8 cellular contexts compared by ENCODE assay signal in the genomic region with DNA sequence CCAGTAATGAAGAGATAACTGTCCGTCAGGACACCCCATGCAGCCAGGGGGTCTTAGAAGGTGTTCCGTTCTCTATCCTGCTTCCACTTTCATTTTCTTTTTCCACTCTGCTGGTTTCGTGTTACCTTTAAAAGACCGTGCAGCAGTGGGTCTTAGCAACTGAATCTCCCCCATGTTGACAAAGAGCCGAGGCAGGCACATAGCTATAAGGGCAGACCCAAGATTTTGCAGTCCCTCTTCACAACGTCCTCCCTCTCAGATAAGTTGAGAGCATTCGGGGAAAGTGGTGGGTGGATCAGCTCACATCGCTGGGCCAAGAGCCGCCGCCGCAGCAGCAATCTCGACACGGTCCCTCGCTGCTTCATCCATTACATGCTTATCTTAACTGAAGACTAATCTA.
DNase-seq lines count a peak whose midpoint lies in the region; ATAC-seq lines count a peak whose summit lies in the region.

No MANE protein-coding gene starts in this region.

- H3K27me3 Mint-ChIP-seq in activated T-helper 2 cell treated with anti-CD3 and anti-CD28 coated beads, Interferon-gamma antibody, Interleukin-2, Interleukin-4, amounts not matched to agents 10 μg/mL and 5 μg/mL and 100 μg/mL, durations not matched to agents 14 hours and 24 hours and 36 hours (ENCODE audit: low read depth): no peaks in the 10 kb centered on the region

- peaks cover 4% of the 10 kb centered on the region for H3K4me1 Mint-ChIP-seq in activated T-helper 2 cell treated with anti-CD3 and anti-CD28 coated beads, Interferon-gamma antibody, Interleukin-2, Interleukin-4, amounts not matched to agents 10 μg/mL and 5 μg/mL and 100 μg/mL, durations not matched to agents 14 hours and 24 hours and 36 hours (ENCODE audit: low read depth)

- H3K4me3 ChIP-seq in iPS-18a (ENCODE audit: low read length) (peak overlapping the region; percentile 34), skeletal muscle tissue (ENCODE audit: low read length in 3 of 3) (peak overlapping the region; percentile 78 to 84 (median 83))

- H3K27ac Mint-ChIP-seq in activated T-helper 2 cell treated with anti-CD3 and anti-CD28 coated beads, Interferon-gamma antibody, Interleukin-2, Interleukin-4, amounts not matched to agents 10 μg/mL and 5 μg/mL and 100 μg/mL, durations not matched to agents 14 hours and 24 hours and 36 hours: no peak overlapping the region

- no peaks in the 10 kb centered on the region for H3K36me3 Mint-ChIP-seq in activated T-helper 2 cell treated with anti-CD3 and anti-CD28 coated beads, Interferon-gamma antibody, Interleukin-2, Interleukin-4, amounts not matched to agents 10 μg/mL and 5 μg/mL and 100 μg/mL, durations not matched to agents 14 hours and 24 hours and 36 hours (ENCODE audit: low read depth)

- DNase-seq in SHP77 treated with DMSO at 0.1 percent for 48 hours (lab: John Stamatoyannopoulos, UW) (peak; percentile 7), SHP77 (lab: John Stamatoyannopoulos, UW) (no peak), NCI-H146 (lab: John Stamatoyannopoulos, UW) (no peak), NK-92 (lab: John Stamatoyannopoulos, UW; ENCODE audit: unreplicated experiment) (no peak)
- no peak for DNase-seq in activated T-helper 2 cell treated with anti-CD3 and anti-CD28 coated beads, Interferon-gamma antibody, Interleukin-2, Interleukin-4, amounts not matched to agents 10 μg/mL and 5 μg/mL and 100 μg/mL, durations not matched to agents 14 hours and 24 hours and 36 hours (ENCODE audit: low spot score)

- H3K27ac ChIP-seq in iPS-18a (ENCODE audit: low read length) (no peak overlapping the region), skeletal muscle tissue (ENCODE audit: low read depth, low read length) (peak overlapping the region; percentile 22)

- H3K27me3 ChIP-seq in iPS-18a (ENCODE audit: control insufficient read depth, insufficient read depth, low read length) (peaks cover 10% of the 10 kb centered on the region), skeletal muscle tissue (ENCODE audit: control insufficient read depth in 3 of 3, insufficient read depth in 3 of 3, low read length in 3 of 3) (no peaks in the 10 kb centered on the region)

- H3K9me3 Mint-ChIP-seq in activated T-helper 2 cell treated with anti-CD3 and anti-CD28 coated beads, Interferon-gamma antibody, Interleukin-2, Interleukin-4, amounts not matched to agents 10 μg/mL and 5 μg/mL and 100 μg/mL, durations not matched to agents 14 hours and 24 hours and 36 hours: no peaks in the 10 kb centered on the region

- no peak for ATAC-seq in HG02885 (IDR thresholded peaks at IDR 0.05; ENCODE audit: poor library complexity, unreplicated experiment)

- H3K4me1 ChIP-seq in iPS-18a (ENCODE audit: control insufficient read depth, low read depth, low read length): peaks cover 45% of the 10 kb centered on the region
- H3K4me1 ChIP-seq in skeletal muscle tissue (ENCODE audit: control insufficient read depth in 3 of 3, insufficient read depth in 3 of 3, low read length in 3 of 3): peaks cover 0 to 13% (median 2%) of the 10 kb centered on the region in 3 donors

- H3K4me3 Mint-ChIP-seq in activated T-helper 2 cell treated with anti-CD3 and anti-CD28 coated beads, Interferon-gamma antibody, Interleukin-2, Interleukin-4, amounts not matched to agents 10 μg/mL and 5 μg/mL and 100 μg/mL, durations not matched to agents 14 hours and 24 hours and 36 hours (ENCODE audit: low read depth): peak overlapping the region; percentile 61

- H3K9ac ChIP-seq in iPS-18a (ENCODE audit: low read length): peak overlapping the region; percentile 29
- peak overlapping the region; percentile 69 to 78 (median 69) for H3K9ac ChIP-seq in skeletal muscle tissue (ENCODE audit: low read depth in 1 of 3, low read length in 3 of 3)

- no peaks in the 10 kb centered on the region for H3K9me3 ChIP-seq in iPS-18a (ENCODE audit: control insufficient read depth, low read depth, low read length)
- no peaks in the 10 kb centered on the region for H3K9me3 ChIP-seq in skeletal muscle tissue (ENCODE audit: control insufficient read depth in 3 of 3, low read length in 3 of 3)

- no peaks in the 10 kb centered on the region for H3K36me3 ChIP-seq in iPS-18a (ENCODE audit: control insufficient read depth, low read depth, low read length)
- H3K36me3 ChIP-seq in skeletal muscle tissue (ENCODE audit: control insufficient read depth in 3 of 3, insufficient read depth in 3 of 3, low read length in 3 of 3): no peaks in the 10 kb centered on the region

- intact Hi-C loops in activated T-helper 2 cell treated with anti-CD3 and anti-CD28 coated beads, Interferon-gamma antibody, Interleukin-2, Interleukin-4, amounts not matched to agents 10 μg/mL and 5 μg/mL and 100 μg/mL, durations not matched to agents 14 hours and 24 hours and 36 hours (cut with micrococcal nuclease): no loop called here
